Comparison of ENCODE assay signal across 8 cellular contexts in genomic region chr9:129584136-129584535, GRCh38. TPM values are rescaled to one million over a fixed set of nuclear protein-coding genes. Genes with fewer than 3 reads are reported as not detected.
DNase-seq lines count a peak whose midpoint lies in the region; ATAC-seq and TF ChIP-seq lines count a peak whose summit lies in the region.

No MANE protein-coding gene starts in this region.

- DNase-seq in GM03348 (ENCODE audit: low spot score) (peak; percentile 86), HL-60 (ENCODE audit: low read depth in 1 of 2, low spot score in 1 of 2) (peak in 1 of 2 experiments; percentile 88), SJSA1 (ENCODE audit: low read depth in 1 of 2, low spot score in 2 of 2) (peak; percentile 54 to 67), heart left ventricle (peak in 4 of 5 donors; percentile 72 to 79 (median 76)), renal cortical epithelial cell (ENCODE audit: low read depth) (peak; percentile 75), DMS79 (lab: John Stamatoyannopoulos, UW) (no peak), OCI-M2 (lab: John Stamatoyannopoulos, UW; ENCODE audit: unreplicated experiment) (no peak)
- DNase-seq in activated naive CD8-positive, alpha-beta T cell treated with anti-CD3 and anti-CD28 coated beads for 36 hours, result peak; percentile 52

- peak overlapping the region; percentile 21 for H3K27ac ChIP-seq in HL-60 (replicated peaks)
- no peak overlapping the region for H3K27ac ChIP-seq in SJSA1
- peak overlapping the region in 3 of 12 donors; percentile 13 to 56 (median 14) for H3K27ac ChIP-seq in heart left ventricle

- peaks cover 51% of the 10 kb centered on the region for H3K4me1 Mint-ChIP-seq in activated naive CD8-positive, alpha-beta T cell treated with anti-CD3 and anti-CD28 coated beads for 36 hours

- no peaks in the 10 kb centered on the region for H3K27me3 ChIP-seq in HL-60 (ENCODE audit: insufficient read depth, poor library complexity, severe bottlenecking)
- H3K27me3 ChIP-seq in SJSA1 (replicated peaks), result no peaks in the 10 kb centered on the region
- no peaks in the 10 kb centered on the region for H3K27me3 ChIP-seq in heart left ventricle

- no peak overlapping the region for H3K4me3 Mint-ChIP-seq in activated naive CD8-positive, alpha-beta T cell treated with anti-CD3 and anti-CD28 coated beads for 36 hours

- intact Hi-C loops in heart left ventricle (cut with DNase I), result no loop called here

- WGBS in heart left ventricle, 4 donors, result 78 to 91% (median 85%) methylated on average over 1 of the region's 1 CpG

- H3K36me3 Mint-ChIP-seq in activated naive CD8-positive, alpha-beta T cell treated with anti-CD3 and anti-CD28 coated beads for 36 hours, result no peaks in the 10 kb centered on the region

- ATAC-seq in heart left ventricle, result peak; percentile 76 to 90 (median 82)

- TF ChIP-seq CTCF in HL-60 (IDR thresholded peaks at IDR 0.05; ENCODE audit: insufficient read depth, low read length), result no peak
- no peak for TF ChIP-seq CTCF in heart left ventricle (IDR thresholded peaks at IDR 0.05)

- H3K36me3 ChIP-seq in SJSA1 (no peaks in the 10 kb centered on the region), heart left ventricle (no peaks in the 10 kb centered on the region)

- peak overlapping the region; percentile 54 for H3K27ac Mint-ChIP-seq in activated naive CD8-positive, alpha-beta T cell treated with anti-CD3 and anti-CD28 coated beads for 36 hours

- H3K9me3 ChIP-seq in SJSA1 (replicated peaks) (no peaks in the 10 kb centered on the region), heart left ventricle (no peaks in the 10 kb centered on the region)

- H3K4me1 ChIP-seq in SJSA1 (replicated peaks) (peaks cover 6% of the 10 kb centered on the region), heart left ventricle (peaks cover 0 to 16% (median 0%) of the 10 kb centered on the region in 12 donors)

- no peaks in the 10 kb centered on the region for H3K27me3 Mint-ChIP-seq in activated naive CD8-positive, alpha-beta T cell treated with anti-CD3 and anti-CD28 coated beads for 36 hours

- no peaks in the 10 kb centered on the region for H3K9me3 Mint-ChIP-seq in activated naive CD8-positive, alpha-beta T cell treated with anti-CD3 and anti-CD28 coated beads for 36 hours

- H3K4me3 ChIP-seq in HL-60 (replicated peaks; ENCODE audit: insufficient read depth, low read length) (no peak overlapping the region), SJSA1 (no peak overlapping the region), heart left ventricle (no peak overlapping the region)

- TF ChIP-seq POLR2A in heart left ventricle (IDR thresholded peaks at IDR 0.05), result no peak

RNA-seq across cellular contexts. Expression of gene C9orf50, which starts 36.8 kb away (rescaled TPM):
- total RNA-seq in SJSA1 (2014; rRNA removed; shearing (Covaris generic)), result not detected in 2 replicates
- total RNA-seq in activated naive CD8-positive, alpha-beta T cell treated with anti-CD3 and anti-CD28 coated beads for 36 hours, result not detected
- total RNA-seq in heart left ventricle (not detected), renal cortical epithelial cell (0.05 TPM in 1 of 2 replicates, not detected in the other)
- polyA plus RNA-seq in heart left ventricle, result not detected

RNA-seq across cellular contexts. Expression of gene NTMT1, which starts 41.8 kb away (rescaled TPM):
- total RNA-seq in SJSA1 (2014; rRNA removed; shearing (Covaris generic)), result 30.8 and 35.9 TPM in 2 replicates
- 10 to 100 TPM; 78.8 to 79.4 TPM for total RNA-seq in activated naive CD8-positive, alpha-beta T cell treated with anti-CD3 and anti-CD28 coated beads for 36 hours
- total RNA-seq in heart left ventricle (10 to 100 TPM; 39.0 to 76.7 (median 56.0) TPM), renal cortical epithelial cell (22.2 and 38.2 TPM in 2 replicates)
- polyA plus RNA-seq in heart left ventricle, result 100 to 1,000 TPM in 1 of 2 donors, 10 to 100 TPM in 1; 87.7 to 111 TPM

RNA-seq across cellular contexts. Expression of gene ASB6, which starts 57.8 kb away (rescaled TPM):
- 14.5 and 14.9 TPM in 2 replicates for total RNA-seq in SJSA1 (2014; rRNA removed; shearing (Covaris generic))
- total RNA-seq in activated naive CD8-positive, alpha-beta T cell treated with anti-CD3 and anti-CD28 coated beads for 36 hours, result 10 to 100 TPM; 24.9 to 25.1 TPM
- 10 to 100 TPM in 5 of 9 donors, 1 to 10 TPM in 4; 7.5 to 22.5 (median 10.3) TPM for total RNA-seq in heart left ventricle
- polyA plus RNA-seq in heart left ventricle, result 10 to 100 TPM in 1 of 2 donors, 1 to 10 TPM in 1; 8.2 to 17.2 TPM
- 17.4 and 21.9 TPM in 2 replicates for total RNA-seq in renal cortical epithelial cell

Comparison
In these comparisons a context has a peak if more than half of its experiments do, and no peak if none do; other contexts are left out.
1. DNase-seq: peak in GM03348 (single experiment), SJSA1 (2 of 2), activated naive CD8-positive, alpha-beta T cell treated with anti-CD3 and anti-CD28 coated beads for 36 hours (single experiment), heart left ventricle (4 of 5) and renal cortical epithelial cell (single experiment); none in DMS79 (single experiment) and OCI-M2 (single experiment).